Comparison of ENCODE assay signal across 20 cellular contexts in genomic region chr3:187725653-187726370, GRCh38. TPM values are rescaled to one million over a fixed set of nuclear protein-coding genes. Genes with fewer than 3 reads are reported as not detected.
"Had no signal": no experiment of that assay in that cellular context is flagged by ENCODE, and none has a peak within 500 bp of the region (broad histone marks: within the 10 kb centered on the region; RNA-seq: fewer than 3 reads in every experiment).

No MANE protein-coding gene starts in this region.

- H3K27me3 ChIP-seq: ascending aorta, colonic mucosa, neural progenitor cell, spleen had no signal

- H3K27ac ChIP-seq: ascending aorta, colonic mucosa, lower lobe of right lung, neural progenitor cell, parathyroid adenoma, spleen had no signal

- ATAC-seq: stimulated activated memory B cell treated with anti-CD40 and anti-IgM and Interleukin-4, amounts not matched to agents 10 μg/mL and 1 μg/mL and 100 μg/mL, for 72 hours had no signal

- H3K4me2 ChIP-seq: neural progenitor cell had no signal

- DNase-seq: activated CD4-positive, alpha-beta T cell treated with anti-CD3 and anti-CD28 coated beads, Interleukin-2, amount 50 U/mL, for 4 hours; activated CD4-positive, CD25-positive, alpha-beta regulatory T cell treated with anti-CD3 and anti-CD28 coated beads, Interleukin-2, amount 50 U/mL, for 72 hours; activated gamma-delta T cell; activated naive CD8-positive, alpha-beta T cell treated with anti-CD3 and anti-CD28 coated beads, Interleukin-2, amount 10 ng/mL, durations not matched to agents 7 days and 5 days; activated T-cell treated with anti-CD3 and anti-CD28 coated beads, Interleukin-2, amount 50 U/mL, for 24 hours; colonic mucosa; effector CD4-positive, alpha-beta T cell; glutamatergic neuron; immature natural killer cell; midbrain; spleen; stimulated activated CD4-positive, alpha-beta T cell treated with anti-CD3 and anti-CD28 coated beads, Interleukin-1b, Interleukin-23, amount 100 ng/mL, for 48 hours; trophoblast cell had no signal

- H3K9ac ChIP-seq: neural progenitor cell, parathyroid adenoma had no signal

- H3K4me3 ChIP-seq: ascending aorta, colonic mucosa, lower lobe of right lung, neural progenitor cell, spleen had no signal

- H3K4me1 ChIP-seq: ascending aorta, colonic mucosa, lower lobe of right lung, neural progenitor cell, parathyroid adenoma, spleen had no signal

- H3K9me3 ChIP-seq: ascending aorta, colonic mucosa, lower lobe of right lung, spleen had no signal

- H3K79me2 ChIP-seq: parathyroid adenoma had no signal

- H2AFZ ChIP-seq: neural progenitor cell, parathyroid adenoma had no signal

RNA-seq across cellular contexts. Expression of gene RTP2, which starts 23.5 kb away (rescaled TPM):
- total RNA-seq: activated naive CD8-positive, alpha-beta T cell treated with anti-CD3 and anti-CD28 coated beads, Interleukin-2, amount 10 ng/mL, durations not matched to agents 7 days and 5 days; ascending aorta; colonic mucosa; lower lobe of right lung; right cardiac atrium; spleen; subcutaneous adipose tissue had no signal
- polyA plus RNA-seq: immature natural killer cell, right cardiac atrium, spleen had no signal

RNA-seq across cellular contexts. Expression of gene SST, which starts 55.6 kb away (rescaled TPM):
- total RNA-seq: activated naive CD8-positive, alpha-beta T cell treated with anti-CD3 and anti-CD28 coated beads, Interleukin-2, amount 10 ng/mL, durations not matched to agents 7 days and 5 days; ascending aorta; lower lobe of right lung; spleen; subcutaneous adipose tissue had no signal
- polyA plus RNA-seq: immature natural killer cell had no signal
